9 cellular contexts compared by ENCODE assay signal in the genomic region with DNA sequence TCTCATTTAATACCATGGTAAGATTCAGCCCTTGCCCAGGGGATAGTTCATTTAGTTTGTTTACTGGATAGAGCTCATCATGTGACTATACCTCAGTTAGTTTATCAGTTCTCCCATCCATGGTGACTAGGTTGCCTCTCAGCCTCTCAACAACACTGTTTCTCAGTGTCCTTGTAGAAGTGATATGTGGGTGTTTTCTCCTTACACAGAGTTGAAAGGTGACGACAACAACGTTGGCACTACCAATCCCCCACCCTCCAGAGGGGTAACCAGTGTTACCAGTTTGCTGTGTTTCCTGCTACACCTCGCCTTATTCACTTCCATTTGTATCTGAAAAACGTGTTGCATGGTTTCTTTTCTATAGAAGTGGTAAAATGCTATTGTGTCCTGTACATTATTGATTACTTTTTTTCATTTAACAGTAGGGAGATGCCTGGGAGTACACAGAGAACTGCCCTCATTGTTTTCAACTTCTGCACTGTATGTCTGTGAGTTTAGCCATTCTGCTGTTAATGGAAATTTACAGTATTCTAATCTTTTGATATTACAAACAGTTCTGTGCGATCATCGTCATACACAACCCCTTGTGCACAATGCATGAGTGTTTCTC. TPM values are rescaled to one million over a fixed set of nuclear protein-coding genes. Genes with fewer than 3 reads are reported as not detected.
DNase-seq lines count a peak whose midpoint lies in the region; ATAC-seq and TF ChIP-seq lines count a peak whose summit lies in the region.
"Had no signal": no experiment of that assay in that cellular context is flagged by ENCODE, and none has a peak within 500 bp of the region (broad histone marks: within the 10 kb centered on the region; RNA-seq: fewer than 3 reads in every experiment).

No MANE protein-coding gene starts in this region.

- intact Hi-C loops in heart right ventricle (cut with DNase I) (no loop called here), stomach (cut with DNase I; ENCODE audit: low total_unique reads) (no loop called here), colonic mucosa (cut with DNase I) (no loop called here)

- H3K27ac ChIP-seq in heart right ventricle (peak overlapping the region in 7 of 10 donors; percentile 23 to 57 (median 49)), stomach (peak overlapping the region in 4 of 5 donors; percentile 16 to 63 (median 55)), colonic mucosa (no peak overlapping the region)

- WGBS in heart right ventricle, 2 donors, result 40 to 41% methylated on average over 6 of the region's 6 CpGs
- 49 to 53% (median 52%) methylated on average over 6 of the region's 6 CpGs for WGBS in stomach, 5 donors

- H3K9ac ChIP-seq in adipocyte (ENCODE audit: low read length) (peak overlapping the region; percentile 84), colonic mucosa (ENCODE audit: low read depth in 2 of 2, low read length in 2 of 2) (peak overlapping the region in 1 of 2 donors; percentile 38)

- H3K4me1 ChIP-seq in adipocyte (ENCODE audit: control insufficient read depth, insufficient read depth, low read length), result peaks cover 28% of the 10 kb centered on the region
- peaks cover 10 to 99% (median 97%) of the 10 kb centered on the region in 9 donors for H3K4me1 ChIP-seq in heart right ventricle
- H3K4me1 ChIP-seq in stomach, result peaks cover 49 to 96% (median 68%) of the 10 kb centered on the region in 4 donors
- peaks cover 7% of the 10 kb centered on the region for H3K4me1 ChIP-seq in colonic mucosa

- peak overlapping the region; percentile 77 for H3K4me3 ChIP-seq in adipocyte (ENCODE audit: low read length)
- H3K4me3 ChIP-seq in heart right ventricle, result peak overlapping the region in 7 of 10 donors; percentile 1 to 95 (median 21)
- peak overlapping the region in 2 of 4 donors; percentile 7 to 17 for H3K4me3 ChIP-seq in stomach
- H3K4me3 ChIP-seq in colonic mucosa, result no peak overlapping the region

- TF ChIP-seq CTCF in heart right ventricle (IDR thresholded peaks at IDR 0.05) (no peak), stomach (IDR thresholded peaks at IDR 0.05) (no peak), colonic mucosa (IDR thresholded peaks at IDR 0.05) (no peak)

- H3K9me3 ChIP-seq in adipocyte (ENCODE audit: control insufficient read depth, low read length), result no peaks in the 10 kb centered on the region
- H3K9me3 ChIP-seq in heart right ventricle, result no peaks in the 10 kb centered on the region
- H3K9me3 ChIP-seq in stomach, result no peaks in the 10 kb centered on the region
- no peaks in the 10 kb centered on the region for H3K9me3 ChIP-seq in colonic mucosa

- ATAC-seq in heart right ventricle (peak in 1 of 8 donors; percentile 6), HG02885 (IDR thresholded peaks at IDR 0.05; ENCODE audit: poor library complexity, unreplicated experiment) (no peak)

- peaks cover 60% of the 10 kb centered on the region for H3K36me3 ChIP-seq in adipocyte (ENCODE audit: control insufficient read depth, insufficient read depth, low read length, severe bottlenecking)
- H3K36me3 ChIP-seq in heart right ventricle, result peaks cover 0 to 96% (median 77%) of the 10 kb centered on the region in 9 donors
- H3K36me3 ChIP-seq in stomach, result peaks cover 49 to 71% (median 59%) of the 10 kb centered on the region in 4 donors
- peaks cover 6% of the 10 kb centered on the region for H3K36me3 ChIP-seq in colonic mucosa

- TF ChIP-seq EP300 in stomach (IDR thresholded peaks at IDR 0.05), result no peak

- no peaks in the 10 kb centered on the region for H3K27me3 ChIP-seq in adipocyte (replicated peaks; ENCODE audit: control insufficient read depth, insufficient read depth, low read length)
- H3K27me3 ChIP-seq in heart right ventricle, result no peaks in the 10 kb centered on the region
- H3K27me3 ChIP-seq in stomach, result no peaks in the 10 kb centered on the region
- H3K27me3 ChIP-seq in colonic mucosa, result no peaks in the 10 kb centered on the region

- TF ChIP-seq POLR2A in stomach (IDR thresholded peaks at IDR 0.05), result peak in 1 of 4 donors; percentile 7

- DNase-seq in HT-29 (ENCODE audit: low spot score) (peak; percentile 50), adipocyte (ENCODE audit: low read depth) (peak; percentile 35), heart right ventricle (no peak), stomach (no peak), colonic mucosa (no peak), SW 1271 (lab: John Stamatoyannopoulos, UW) (no peak)
- DNase-seq: activated CD4-positive, alpha-beta T cell treated with anti-CD3 and anti-CD28 coated beads, Interleukin-2, amount 50 U/mL, for 4 hours; glutamatergic neuron had no signal

RNA-seq across cellular contexts. Expression of gene NEAT1, which starts 11.6 kb away (rescaled TPM):
- 50.1 and 61.5 TPM in 2 replicates for total RNA-seq in HT-29 (2014; rRNA removed; shearing (Covaris generic))
- total RNA-seq in heart right ventricle, result 100 to 1,000 TPM; 284 to 808 (median 432) TPM
- 1,000 to 10,000 TPM in 1 of 2 donors, 100 to 1,000 TPM in 1; 103 to 1,899 TPM for polyA plus RNA-seq in heart right ventricle
- total RNA-seq in stomach, result 1,000 to 10,000 TPM in 2 of 5 donors, 100 to 1,000 TPM in 3; 253 to 2,124 (median 789) TPM
- 1,000 to 10,000 TPM in 1 of 3 donors, 100 to 1,000 TPM in 2; 131 to 1,368 (median 157) TPM for polyA plus RNA-seq in stomach
- 100 to 1,000 TPM; 269 to 502 TPM for total RNA-seq in colonic mucosa

RNA-seq across cellular contexts. Expression of gene FRMD8, which starts 47.7 kb away (rescaled TPM):
- 102 and 106 TPM in 2 replicates for total RNA-seq in HT-29 (2014; rRNA removed; shearing (Covaris generic))
- total RNA-seq in heart right ventricle (10 to 100 TPM in 6 of 10 donors, 1 to 10 TPM in 4; 6.0 to 16.9 (median 12.2) TPM), stomach (100 to 1,000 TPM in 3 of 5 donors, 10 to 100 TPM in 1, 1 to 10 TPM in 1; 9.3 to 340 (median 114) TPM), colonic mucosa (10 to 100 TPM; 30.7 to 43.9 TPM)
- polyA plus RNA-seq in heart right ventricle (10 to 100 TPM in 1 of 2 donors, 1 to 10 TPM in 1; 9.9 to 12.9 TPM), stomach (10 to 100 TPM; 11.8 to 16.3 (median 13.6) TPM)

RNA-seq across cellular contexts. Expression of gene SLC25A45, which starts 51.7 kb away (rescaled TPM):
- 5.8 and 8.8 TPM in 2 replicates for total RNA-seq in HT-29 (2014; rRNA removed; shearing (Covaris generic))
- total RNA-seq in heart right ventricle (10 to 100 TPM in 1 of 10 donors, 1 to 10 TPM in 9; 4.6 to 12.2 (median 8.3) TPM), stomach (100 to 1,000 TPM in 1 of 5 donors, 1 to 10 TPM in 4; 1.2 to 101 (median 2.4) TPM), colonic mucosa (1 to 10 TPM; 4.4 to 6.9 TPM)
- polyA plus RNA-seq in heart right ventricle (10 to 100 TPM in 1 of 2 donors, 1 to 10 TPM in 1; 3.1 to 10.7 TPM), stomach (1 to 10 TPM; 1.9 to 3.8 (median 3.1) TPM)

Comparison
In these comparisons a context has a peak if more than half of its experiments do, and no peak if none do; other contexts are left out.
1. DNase-seq: peak in HT-29 (single experiment) and adipocyte (single experiment); none in heart right ventricle (0 of 2), stomach (single experiment), colonic mucosa (single experiment) and SW 1271 (0 of 2).